In the genomic region with DNA sequence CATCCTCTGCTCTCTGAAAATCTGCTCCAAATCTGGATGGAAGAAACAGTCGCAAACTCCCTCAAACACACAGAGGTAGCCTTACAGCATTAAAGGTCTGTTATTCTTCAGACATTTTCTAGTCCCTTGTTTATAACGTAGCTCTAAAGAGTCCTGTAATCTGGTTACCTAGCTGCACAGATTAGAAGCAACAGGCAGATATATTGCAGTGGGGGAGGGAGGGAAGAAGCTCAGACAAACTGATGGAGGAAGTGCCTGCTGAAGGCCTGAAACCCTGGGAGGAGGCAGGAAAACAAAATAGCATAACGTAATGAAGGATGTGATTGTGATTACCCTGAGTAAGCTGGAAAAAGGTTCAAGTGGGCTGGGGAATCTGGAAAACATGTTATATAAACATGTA, we compare ENCODE assay signal across 26 cellular contexts. TPM values are rescaled to one million over a fixed set of nuclear protein-coding genes. Genes with fewer than 3 reads are reported as not detected.
"Had no signal": no experiment of that assay in that cellular context is flagged by ENCODE, and none has a peak within 500 bp of the region (broad histone marks: within the 10 kb centered on the region; RNA-seq: fewer than 3 reads in every experiment).

No MANE protein-coding gene starts in this region.

- H3K27me3 ChIP-seq: ovary, right atrium auricular region, right lobe of liver, testis, thyroid gland, transverse colon, upper lobe of left lung, vagina had no signal

- H3K27ac Mint-ChIP-seq: naive thymus-derived CD8-positive, alpha-beta T cell; progenitor cell of endocrine pancreas; stimulated activated memory B cell treated with anti-CD40 and anti-IgM and Interleukin-4, amounts not matched to agents 10 μg/mL and 1 μg/mL and 100 μg/mL, for 72 hours; stimulated activated naive CD8-positive, alpha-beta T cell treated with anti-CD3 and anti-CD28 coated beads, Interleukin-15, amount 100 ng/mL, for 72 hours had no signal

- H3K4me1 ChIP-seq: left ventricle myocardium inferior, right atrium auricular region, right lobe of liver, testis, thyroid gland, transverse colon, upper lobe of left lung, vagina had no signal

- ATAC-seq: left cardiac atrium; naive thymus-derived CD8-positive, alpha-beta T cell; stimulated activated memory B cell treated with anti-CD40 and anti-IgM and Interleukin-4, amounts not matched to agents 10 μg/mL and 1 μg/mL and 100 μg/mL, for 72 hours; stimulated activated naive CD8-positive, alpha-beta T cell treated with anti-CD3 and anti-CD28 coated beads, Interleukin-15, amount 100 ng/mL, for 72 hours had no signal

- H3K27ac ChIP-seq: left ventricle myocardium inferior, ovary, right atrium auricular region, right lobe of liver, testis, thyroid gland, transverse colon, upper lobe of left lung, vagina had no signal

- DNase-seq: hippocampal formation; kidney glomerular epithelial cell; left cardiac atrium; left ventricle myocardium inferior; mesendoderm; midbrain; naive thymus-derived CD8-positive, alpha-beta T cell; ovary; right lobe of liver; stimulated activated CD4-positive, alpha-beta T cell treated with anti-CD3 and anti-CD28 coated beads, Interleukin-1b, Interleukin-23, amount 100 ng/mL, for 48 hours; stimulated activated CD4-positive, alpha-beta T cell treated with anti-CD3 and anti-CD28 coated beads, Interleukin-2, amount 100 ng/mL, for 48 hours; stimulated activated CD4-positive, alpha-beta T cell treated with anti-CD3 and anti-CD28 coated beads, Interleukin-4, amount 100 ng/mL, for 4 hours; stimulated activated CD8-positive, alpha-beta memory T cell treated with anti-CD3 and anti-CD28 coated beads, Interleukin-4, amount 100 ng/mL, for 48 hours; stimulated activated naive CD4-positive, alpha-beta T cell treated with Interleukin-2 at 50 U/mL for 16 hours; stimulated activated naive CD8-positive, alpha-beta T cell treated with anti-CD3 and anti-CD28 coated beads, Interleukin-15, amount 100 ng/mL, for 72 hours; testis; thyroid gland; transverse colon; upper lobe of left lung had no signal

- H3K4me3 ChIP-seq: left ventricle myocardium inferior, lung, ovary, right atrium auricular region, right lobe of liver, smooth muscle cell, testis, thyroid gland, transverse colon, upper lobe of left lung, vagina had no signal

- H3K9me3 Mint-ChIP-seq: naive thymus-derived CD8-positive, alpha-beta T cell; stimulated activated memory B cell treated with anti-CD40 and anti-IgM and Interleukin-4, amounts not matched to agents 10 μg/mL and 1 μg/mL and 100 μg/mL, for 72 hours; stimulated activated naive CD8-positive, alpha-beta T cell treated with anti-CD3 and anti-CD28 coated beads, Interleukin-15, amount 100 ng/mL, for 72 hours had no signal

- H3K27me3 Mint-ChIP-seq: progenitor cell of endocrine pancreas; stimulated activated naive CD8-positive, alpha-beta T cell treated with anti-CD3 and anti-CD28 coated beads, Interleukin-15, amount 100 ng/mL, for 72 hours had no signal

- H3K9me3 ChIP-seq: left ventricle myocardium inferior, ovary, right atrium auricular region, right lobe of liver, testis, thyroid gland, transverse colon, upper lobe of left lung, vagina had no signal

- H3K4me3 Mint-ChIP-seq: naive thymus-derived CD8-positive, alpha-beta T cell; stimulated activated memory B cell treated with anti-CD40 and anti-IgM and Interleukin-4, amounts not matched to agents 10 μg/mL and 1 μg/mL and 100 μg/mL, for 72 hours; stimulated activated naive CD8-positive, alpha-beta T cell treated with anti-CD3 and anti-CD28 coated beads, Interleukin-15, amount 100 ng/mL, for 72 hours had no signal

- H3K36me3 Mint-ChIP-seq: naive thymus-derived CD8-positive, alpha-beta T cell; stimulated activated memory B cell treated with anti-CD40 and anti-IgM and Interleukin-4, amounts not matched to agents 10 μg/mL and 1 μg/mL and 100 μg/mL, for 72 hours had no signal

- H3K4me1 Mint-ChIP-seq: naive thymus-derived CD8-positive, alpha-beta T cell; stimulated activated memory B cell treated with anti-CD40 and anti-IgM and Interleukin-4, amounts not matched to agents 10 μg/mL and 1 μg/mL and 100 μg/mL, for 72 hours; stimulated activated naive CD8-positive, alpha-beta T cell treated with anti-CD3 and anti-CD28 coated beads, Interleukin-15, amount 100 ng/mL, for 72 hours had no signal

- H3K36me3 ChIP-seq: left ventricle myocardium inferior, ovary, right atrium auricular region, right lobe of liver, thyroid gland, transverse colon, upper lobe of left lung, vagina had no signal

RNA-seq across cellular contexts. Expression of gene ZCCHC12, which starts 39.4 kb away (rescaled TPM):
- total RNA-seq: left cardiac atrium, left ventricle myocardium inferior, right lobe of liver, smooth muscle cell had no signal
- polyA plus RNA-seq: keratinocyte, smooth muscle cell had no signal
